ENCODE assay signal across 7 cellular contexts in the genomic region with DNA sequence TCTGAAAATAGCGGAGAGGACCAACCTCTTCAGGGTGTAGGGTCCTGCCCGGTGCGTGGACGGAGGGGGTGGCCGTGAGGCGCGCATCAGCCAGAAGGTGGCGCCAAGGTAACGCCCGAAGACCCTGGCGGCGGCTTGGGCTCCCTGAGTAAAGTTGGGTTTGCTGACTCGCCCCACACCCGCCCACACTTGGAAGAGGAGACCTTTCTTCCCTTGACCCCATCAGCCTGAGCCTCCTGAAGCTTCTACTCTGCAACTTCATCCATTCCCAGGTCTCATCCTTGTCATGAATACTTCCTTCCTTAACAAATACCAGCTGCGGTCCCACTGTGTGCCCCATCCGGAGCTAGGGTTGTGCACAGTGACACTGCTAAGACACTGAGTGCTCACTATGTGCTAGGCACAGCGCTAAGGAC. TPM values are rescaled to one million over a fixed set of nuclear protein-coding genes. Genes with fewer than 3 reads are reported as not detected.
DNase-seq lines count a peak whose midpoint lies in the region; ATAC-seq and TF ChIP-seq lines count a peak whose summit lies in the region.

No MANE protein-coding gene starts in this region.

- peaks cover 44% of the 10 kb centered on the region for H3K4me1 Mint-ChIP-seq in glutamatergic neuron (ENCODE audit: low read depth, unreplicated experiment)

- peak; percentile 64 to 89 for ATAC-seq in upper lobe of left lung (ENCODE audit: low FRiP score in 2 of 2)

- H4K20me1 ChIP-seq in MM.1S (ENCODE audit: insufficient read depth, low read length): no peaks in the 10 kb centered on the region

- H3K4me1 ChIP-seq in MM.1S (ENCODE audit: low read length) (no peaks in the 10 kb centered on the region), upper lobe of left lung (peaks cover 0 to 9% (median 2%) of the 10 kb centered on the region in 4 donors)

- no peak overlapping the region for H3K4me2 ChIP-seq in MM.1S (ENCODE audit: low read depth, low read length)

- intact Hi-C loops in posterior cingulate gyrus (cut with DNase I): loop anchor here (2.0 kb wide), 1 partner anchor 306 kb away; no protein-coding TSS in a partner anchor

- no peaks in the 10 kb centered on the region for H3F3A ChIP-seq in MM.1S (ENCODE audit: insufficient read depth, low read length)

- TF ChIP-seq EP300 in upper lobe of left lung (IDR thresholded peaks at IDR 0.05): no peak

- peaks cover 3% of the 10 kb centered on the region for H3K9me3 Mint-ChIP-seq in glutamatergic neuron (ENCODE audit: unreplicated experiment)

- H3K4me3 ChIP-seq in MM.1S (ENCODE audit: low read length) (no peak overlapping the region), upper lobe of left lung (no peak overlapping the region)

- H3K27me3 Mint-ChIP-seq in glutamatergic neuron (ENCODE audit: unreplicated experiment): peaks cover 14% of the 10 kb centered on the region

- H3K36me3 ChIP-seq in MM.1S (replicated peaks; ENCODE audit: insufficient read depth, low read length): no peaks in the 10 kb centered on the region
- H3K36me3 ChIP-seq in upper lobe of left lung: peaks cover 0 to 16% (median 0%) of the 10 kb centered on the region in 4 donors

- DNase-seq in GM13976 (ENCODE audit: low spot score): peak; percentile 86
- DNase-seq in MM.1S: peak; percentile 59
- DNase-seq in SK-N-DZ (ENCODE audit: low spot score): peak; percentile 74
- peak; percentile 47 for DNase-seq in activated gamma-delta T cell treated with Interleukin-2 at 50 U/mL for 16 hours
- peak; percentile 92 for DNase-seq in glutamatergic neuron
- peak; percentile 50 to 96 (median 74) for DNase-seq in posterior cingulate gyrus
- DNase-seq in upper lobe of left lung: peak; percentile 63 to 91

- no peak overlapping the region for H2AFZ ChIP-seq in MM.1S (ENCODE audit: low read length)

- 13 to 26% methylated on average over 10 to 17 of the region's 17 CpGs for WGBS in upper lobe of left lung, 2 donors

- in situ Hi-C loops in GM13976 (cut with MboI; ENCODE audit: low sequenced_read_pairs, unreplicated experiment): loop anchor here (25.0 kb wide), 1 partner anchor 555 kb away; a partner anchor contains a TSS

- H3K27me3 ChIP-seq in MM.1S (replicated peaks; ENCODE audit: insufficient read depth, low read length) (peaks cover 39% of the 10 kb centered on the region), upper lobe of left lung (no peaks in the 10 kb centered on the region)

- H3K27ac Mint-ChIP-seq in glutamatergic neuron (ENCODE audit: unreplicated experiment): no peak overlapping the region

- H3K9me3 ChIP-seq in MM.1S (replicated peaks; ENCODE audit: insufficient read depth, low read length): no peaks in the 10 kb centered on the region
- H3K9me3 ChIP-seq in upper lobe of left lung: no peaks in the 10 kb centered on the region

- no peaks in the 10 kb centered on the region for H3K79me2 ChIP-seq in MM.1S (ENCODE audit: low read length)

- peak; percentile 93 for TF ChIP-seq CTCF in GM13976 (IDR thresholded peaks at IDR 0.05; ENCODE audit: borderline replicate concordance, control extremely low read depth, extremely low read depth, insufficient read depth, missing control alignments)
- TF ChIP-seq CTCF in MM.1S (IDR thresholded peaks at IDR 0.05; ENCODE audit: low read length): peak; percentile 78
- TF ChIP-seq CTCF in glutamatergic neuron (IDR thresholded peaks at IDR 0.05; ENCODE audit: partially characterized antibody, unreplicated experiment): peak; percentile 83
- TF ChIP-seq CTCF in upper lobe of left lung (IDR thresholded peaks at IDR 0.05): peak; percentile 69 to 84 (median 78)

- no peak for TF ChIP-seq POLR2A in upper lobe of left lung (IDR thresholded peaks at IDR 0.05)

- H3K9me2 ChIP-seq in MM.1S (replicated peaks; ENCODE audit: insufficient read depth, low read length): no peaks in the 10 kb centered on the region

- no peak overlapping the region for H3K27ac ChIP-seq in MM.1S (ENCODE audit: low read length)
- no peak overlapping the region for H3K27ac ChIP-seq in upper lobe of left lung

- no peak overlapping the region for H3K4me3 Mint-ChIP-seq in glutamatergic neuron (ENCODE audit: unreplicated experiment)

- H3K9ac ChIP-seq in MM.1S (ENCODE audit: low read length): no peak overlapping the region

- H3K36me3 Mint-ChIP-seq in glutamatergic neuron (ENCODE audit: unreplicated experiment): no peaks in the 10 kb centered on the region

RNA-seq across cellular contexts. Expression of a gene that starts 14.6 kb away (rescaled TPM):
- 0.77 and 1.1 TPM in 2 replicates for polyA plus RNA-seq in SK-N-DZ (2014; cell fraction: cytosol; rRNA removed)
- polyA plus RNA-seq in SK-N-DZ (2014; cell fraction: nucleus; rRNA removed): 0.32 and 2.1 TPM in 2 replicates
- total RNA-seq in glutamatergic neuron (ENCODE audit: unreplicated experiment) (1.2 TPM), upper lobe of left lung (10 to 100 TPM; 15.7 to 32.5 (median 25.8) TPM)

RNA-seq across cellular contexts. Expression of a gene that starts 43.0 kb away (rescaled TPM):
- 28.4 and 30.3 TPM in 2 replicates for polyA plus RNA-seq in SK-N-DZ (2014; cell fraction: cytosol; rRNA removed)
- 25.6 and 28.6 TPM in 2 replicates for polyA plus RNA-seq in SK-N-DZ (2014; cell fraction: nucleus; rRNA removed)
- total RNA-seq in glutamatergic neuron (ENCODE audit: unreplicated experiment) (42.9 TPM), upper lobe of left lung (10 to 100 TPM; 17.1 to 48.2 (median 30.2) TPM)
